In the genomic region with DNA sequence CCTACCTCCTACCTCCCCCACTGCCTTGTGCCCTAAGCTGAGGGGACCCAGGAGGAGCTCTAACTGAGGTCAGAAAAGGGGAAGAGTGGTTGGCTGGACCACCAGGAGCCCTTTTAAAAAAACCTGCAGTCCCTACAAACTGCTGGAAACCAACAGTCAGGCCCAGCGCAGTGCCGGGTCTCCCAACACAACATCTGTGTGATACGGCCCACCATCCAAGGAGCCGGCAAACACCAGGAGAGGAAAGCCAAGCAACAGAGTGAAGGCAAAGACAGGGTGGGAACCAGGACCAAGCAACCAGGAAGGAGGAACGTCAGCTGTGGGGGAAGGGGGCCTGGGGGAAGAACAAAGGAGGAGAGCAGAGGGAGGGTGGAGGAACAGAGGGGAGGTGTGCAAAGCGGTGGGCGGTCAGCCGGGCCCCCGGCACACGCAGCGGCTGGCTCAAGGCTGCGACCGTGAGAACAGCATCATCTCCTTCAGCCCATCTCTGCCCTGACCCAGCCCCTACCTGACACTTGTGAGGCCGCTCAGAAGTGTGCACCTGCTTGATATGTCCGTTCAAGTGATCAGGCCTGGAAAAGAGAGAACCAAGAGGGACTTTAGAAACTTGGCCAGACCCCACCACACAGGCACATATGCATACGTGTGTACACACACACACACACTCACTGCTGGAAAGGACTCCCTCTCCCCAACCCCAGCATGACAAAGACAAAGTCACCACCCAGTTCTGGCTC, we compare ENCODE assay signal across 1 cellular context.
TF ChIP-seq lines count a peak whose summit lies in the region.

No MANE protein-coding gene starts in this region.

TF ChIP-seq in H1, 55 proteins besides CTCF, POLR2A, EP300 and RAD21:
- TF ChIP-seq ASH2L (IDR thresholded peaks at IDR 0.05; ENCODE audit: low read length) (no peak), SUZ12 (IDR thresholded peaks at IDR 0.05; ENCODE audit: low read length) (no peak), EGR1 (IDR thresholded peaks at IDR 0.05; ENCODE audit: borderline replicate concordance, low read depth, low read length) (0 out of 2 replicates have a peak, but pooled peaks have one; percentile 18), PHF8 (conservative IDR thresholded peaks at IDR 0.05; ENCODE audit: low read depth, low read length) (0 out of 2 replicates have a peak, but pooled peaks have one; percentile 3), NRF1 (IDR thresholded peaks at IDR 0.05; ENCODE audit: low read depth, low read length) (no peak), POLR2AphosphoS5 (IDR thresholded peaks at IDR 0.05; ENCODE audit: low read depth, low read length) (peak; percentile 70), SIN3A (conservative IDR thresholded peaks at IDR 0.05 in 1 of 2, IDR thresholded peaks at IDR 0.05 in 1 of 2; ENCODE audit: low read depth in 1 of 2, low read length in 2 of 2) (peak in 1 of 2 experiments; percentile 55; a peak in 1 of 4 replicates)
- TF ChIP-seq, protein P1, sequence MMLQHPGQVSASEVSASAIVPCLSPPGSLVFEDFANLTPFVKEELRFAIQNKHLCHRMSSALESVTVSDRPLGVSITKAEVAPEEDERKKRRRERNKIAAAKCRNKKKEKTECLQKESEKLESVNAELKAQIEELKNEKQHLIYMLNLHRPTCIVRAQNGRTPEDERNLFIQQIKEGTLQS (IDR thresholded peaks at IDR 0.05; ENCODE audit: insufficient read depth, low read depth, low read length), result no peak
